18 cellular contexts compared by ENCODE assay signal in genomic region chr15:32643907-32644445, GRCh38. TPM values are rescaled to one million over a fixed set of nuclear protein-coding genes. Genes with fewer than 3 reads are reported as not detected.
"Had no signal": no experiment of that assay in that cellular context is flagged by ENCODE, and none has a peak within 500 bp of the region (broad histone marks: within the 10 kb centered on the region; RNA-seq: fewer than 3 reads in every experiment).

No MANE protein-coding gene starts in this region.

- H3K27me3 Mint-ChIP-seq: activated naive CD8-positive, alpha-beta T cell treated with anti-CD3 and anti-CD28 coated beads, Interleukin-2, amount 10 ng/mL, durations not matched to agents 7 days and 5 days had no signal

- H3K27ac ChIP-seq: ascending aorta, cardiac muscle cell, heart left ventricle, lower lobe of right lung, right lobe of liver, stomach, thoracic aorta, upper lobe of right lung had no signal

- H3K9me3 ChIP-seq: ascending aorta, heart left ventricle, lower lobe of right lung, right lobe of liver, stomach, thoracic aorta, upper lobe of right lung had no signal

- ATAC-seq: activated CD4-positive, CD25-positive, alpha-beta regulatory T cell treated with anti-CD3 and anti-CD28 coated beads, Interleukin-2, amount 50 U/mL, for 24 hours; heart left ventricle; left cardiac atrium; lower lobe of right lung; right lobe of liver; upper lobe of right lung had no signal

- H3K4me3 Mint-ChIP-seq: activated naive CD8-positive, alpha-beta T cell treated with anti-CD3 and anti-CD28 coated beads, Interleukin-2, amount 10 ng/mL, durations not matched to agents 7 days and 5 days; immature natural killer cell had no signal

- H3K27me3 ChIP-seq: ascending aorta, cardiac muscle cell, right lobe of liver had no signal

- H3K4me3 ChIP-seq: ascending aorta, cardiac muscle cell, heart left ventricle, lower lobe of right lung, right lobe of liver, stomach, thoracic aorta, upper lobe of right lung had no signal

- H3K4me1 Mint-ChIP-seq: immature natural killer cell had no signal

- H3K9me3 Mint-ChIP-seq: activated naive CD8-positive, alpha-beta T cell treated with anti-CD3 and anti-CD28 coated beads, Interleukin-2, amount 10 ng/mL, durations not matched to agents 7 days and 5 days; immature natural killer cell; neural crest cell had no signal

- H3K4me1 ChIP-seq: ascending aorta, heart left ventricle, lower lobe of right lung, upper lobe of right lung had no signal

- H3K36me3 ChIP-seq: ascending aorta, cardiac muscle cell, heart left ventricle, lower lobe of right lung, right lobe of liver, stomach, thoracic aorta, upper lobe of right lung had no signal

- H3K27ac Mint-ChIP-seq: activated naive CD8-positive, alpha-beta T cell treated with anti-CD3 and anti-CD28 coated beads, Interleukin-2, amount 10 ng/mL, durations not matched to agents 7 days and 5 days; immature natural killer cell had no signal

- DNase-seq: activated CD4-positive, alpha-beta T cell treated with anti-CD3 and anti-CD28 coated beads, Interleukin-2, amount 50 U/mL, for 4 hours; activated naive CD4-positive, alpha-beta T cell; activated naive CD8-positive, alpha-beta T cell treated with anti-CD3 and anti-CD28 coated beads, Interleukin-2, amount 10 ng/mL, durations not matched to agents 7 days and 5 days; activated T-cell treated with anti-CD3 and anti-CD28 coated beads for 4 hours; heart left ventricle; immature natural killer cell; left cardiac atrium; lower lobe of right lung; midbrain; right lobe of liver; stomach; T-helper 2 cell; upper lobe of right lung had no signal

RNA-seq across cellular contexts. Expression of gene SCG5, which starts 2.5 kb away (rescaled TPM):
- total RNA-seq: ascending aorta had no signal

RNA-seq across cellular contexts. Expression of gene ARHGAP11A, which starts 28.7 kb away (rescaled TPM):
- total RNA-seq: ascending aorta had no signal
